In genomic region chr12:94770777-94771176, GRCh38 we compare ENCODE assay signal across 1 cellular context.
TF ChIP-seq lines count a peak whose summit lies in the region.

No MANE protein-coding gene starts in this region.

TF ChIP-seq in HEK293, 187 proteins besides CTCF, POLR2A, EP300 and RAD21 (continued from another document):
- no peak for TF ChIP-seq INSM2 (tag by site-specific recombination; IDR thresholded peaks at IDR 0.05)
- TF ChIP-seq AEBP2 (tag by site-specific recombination; IDR thresholded peaks at IDR 0.05; ENCODE audit: borderline replicate concordance), result no peak
- peak; percentile 43; the same call in 1 of the 2 replicates for TF ChIP-seq PRDM6 (tag by site-specific recombination; IDR thresholded peaks at IDR 0.05)
- no peak for TF ChIP-seq ZNF521 (tag by site-specific recombination; IDR thresholded peaks at IDR 0.05)
- no peak for TF ChIP-seq ZNF394 (tag by site-specific recombination; IDR thresholded peaks at IDR 0.05; ENCODE audit: borderline replicate concordance)
- no peak for TF ChIP-seq SP2 (tag by site-specific recombination; IDR thresholded peaks at IDR 0.05)
